Comparison of ENCODE assay signal across 10 cellular contexts in the genomic region with DNA sequence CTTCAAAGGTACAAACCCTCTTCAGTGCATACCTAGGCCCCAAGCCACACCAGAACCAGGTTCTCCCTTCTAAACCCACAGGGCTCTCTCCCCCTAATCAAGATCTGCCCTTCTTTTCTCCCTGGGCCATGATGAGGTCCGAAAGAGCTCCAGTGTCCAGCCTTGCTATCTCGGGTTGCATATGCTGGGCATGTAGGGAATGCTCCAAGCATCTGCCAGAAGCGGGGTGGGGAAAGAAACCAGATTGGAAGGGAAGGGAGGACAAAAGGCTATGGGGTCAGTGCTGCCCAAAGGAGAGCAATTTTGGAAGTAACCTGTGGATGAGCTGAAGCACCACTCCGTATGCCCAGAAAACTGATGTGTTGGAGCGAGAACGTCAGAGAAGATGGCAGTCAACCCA. TPM values are rescaled to one million over a fixed set of nuclear protein-coding genes. Genes with fewer than 3 reads are reported as not detected.
DNase-seq lines count a peak whose midpoint lies in the region; ATAC-seq, FAIRE-seq and TF ChIP-seq lines count a peak whose summit lies in the region.
"Had no signal": no experiment of that assay in that cellular context is flagged by ENCODE, and none has a peak within 500 bp of the region (broad histone marks: within the 10 kb centered on the region; RNA-seq: fewer than 3 reads in every experiment).

No MANE protein-coding gene starts in this region.

- H3K27ac ChIP-seq in Panc1 (ENCODE audit: low read length) (peak overlapping the region; percentile 14; the same call in 1 of the 2 replicates), smooth muscle cell (ENCODE audit: low read depth) (no peak overlapping the region)

- no peak for DNase-seq in activated naive CD4-positive, alpha-beta T cell (lab: John Stamatoyannopoulos, UW)
- DNase-seq in Panc1 (ENCODE audit: low read depth, low spot score) (no peak), fibroblast of the aortic adventitia (ENCODE audit: low read depth) (no peak), smooth muscle cell (lab: John Stamatoyannopoulos, UW; ENCODE audit: unreplicated experiment) (no peak), GM12891 (ENCODE audit: insufficient read length, low spot score) (no peak), glomerular visceral epithelial cell (ENCODE audit: extremely low spot score) (no peak), T1000 (lab: John Stamatoyannopoulos, UW) (no peak)
- DNase-seq: activated gamma-delta T cell, NCI-H446 had no signal

- intact Hi-C loops in Panc1 (cut with micrococcal nuclease; ENCODE audit: unreplicated experiment): no loop called here

- CTCF ChIA-PET in Panc1 (lab: Charles Lee): no interaction called here

- no peak for TF ChIP-seq CTCF in Panc1 (IDR thresholded peaks at IDR 0.05)
- no peak for TF ChIP-seq CTCF in fibroblast of the aortic adventitia (IDR thresholded peaks at IDR 0.05; ENCODE audit: insufficient read depth, low read length)
- TF ChIP-seq CTCF in smooth muscle cell (IDR thresholded peaks at IDR 0.05; ENCODE audit: borderline replicate concordance, insufficient read depth, poor library complexity, severe bottlenecking): no peak

- H3K27me3 ChIP-seq in Panc1 (ENCODE audit: control insufficient read depth, insufficient read depth, low read length) (no peaks in the 10 kb centered on the region), smooth muscle cell (ENCODE audit: low read depth) (no peaks in the 10 kb centered on the region)

- no peak overlapping the region for H2AFZ ChIP-seq in smooth muscle cell (ENCODE audit: low read depth)

- BruUV-seq in Panc1 (replicated peaks; lab: Mats Ljungman, UMichigan): no TSS peak

- no peak overlapping the region for H3K9ac ChIP-seq in smooth muscle cell (ENCODE audit: low read depth)

- WGBS in smooth muscle cell (ENCODE audit: low lambda C conversion rate): 94% methylated on average over 6 of the region's 6 CpGs

- in situ Hi-C loops in Panc1 (cut with HindIII; ENCODE audit: low pct_unique_long_range_greater_than_20kb, low sequenced_read_pairs): no loop called here

- no peak for TF ChIP-seq POLR2A in GM12891 (IDR thresholded peaks at IDR 0.05; ENCODE audit: low read depth, low read length)

- peaks cover 8% of the 10 kb centered on the region for H4K20me1 ChIP-seq in smooth muscle cell (ENCODE audit: low read depth)

- H3K4me1 ChIP-seq in Panc1 (ENCODE audit: control insufficient read depth, insufficient read depth, low read length) (peaks cover 16% of the 10 kb centered on the region), smooth muscle cell (ENCODE audit: low read depth) (peaks cover 18% of the 10 kb centered on the region)

- ATAC-seq in Panc1: no peak

- no peak for FAIRE-seq in GM12891 (lab: Jason Lieb, UNC)

- no peaks in the 10 kb centered on the region for H3F3A ChIP-seq in smooth muscle cell (ENCODE audit: low read depth)

- peaks cover 4% of the 10 kb centered on the region for H3K36me3 Mint-ChIP-seq in activated naive CD4-positive, alpha-beta T cell treated with anti-CD3 and anti-CD28 coated beads, Interleukin-2, amount 50 U/mL, for 24 hours

- peaks cover 7% of the 10 kb centered on the region for H3K36me3 ChIP-seq in Panc1 (ENCODE audit: control insufficient read depth, insufficient read depth, low read length)
- H3K36me3 ChIP-seq in smooth muscle cell (ENCODE audit: low read depth): no peaks in the 10 kb centered on the region

- H3K4me1 Mint-ChIP-seq in activated naive CD4-positive, alpha-beta T cell treated with anti-CD3 and anti-CD28 coated beads, Interleukin-2, amount 50 U/mL, for 24 hours: peaks cover 39% of the 10 kb centered on the region

- no peaks in the 10 kb centered on the region for H3K27me3 Mint-ChIP-seq in activated naive CD4-positive, alpha-beta T cell treated with anti-CD3 and anti-CD28 coated beads, Interleukin-2, amount 50 U/mL, for 24 hours

- peak overlapping the region; percentile 53 for H3K27ac Mint-ChIP-seq in activated naive CD4-positive, alpha-beta T cell treated with anti-CD3 and anti-CD28 coated beads, Interleukin-2, amount 50 U/mL, for 24 hours

- POLR2A ChIA-PET in Panc1 (lab: Charles Lee): interaction anchor here (0.5 kb wide), 1 partner anchor 18 kb away, joined by 6 read pairs; no protein-coding TSS in a partner anchor

- peak overlapping the region; percentile 92 for H3K4me3 Mint-ChIP-seq in activated naive CD4-positive, alpha-beta T cell treated with anti-CD3 and anti-CD28 coated beads, Interleukin-2, amount 50 U/mL, for 24 hours

- no peaks in the 10 kb centered on the region for H3K9me3 Mint-ChIP-seq in activated naive CD4-positive, alpha-beta T cell treated with anti-CD3 and anti-CD28 coated beads, Interleukin-2, amount 50 U/mL, for 24 hours

- peak overlapping the region; percentile 91 for H3K4me2 ChIP-seq in smooth muscle cell

- H3K79me2 ChIP-seq in smooth muscle cell (ENCODE audit: low read depth): peaks cover 62% of the 10 kb centered on the region

- H3K9me3 ChIP-seq in Panc1 (ENCODE audit: control insufficient read depth, insufficient read depth, low read depth, low read length) (no peaks in the 10 kb centered on the region), smooth muscle cell (replicated peaks; ENCODE audit: low read depth) (no peaks in the 10 kb centered on the region)

- H3K4me3 ChIP-seq in Panc1 (ENCODE audit: low read depth in 2 of 2, low read length in 2 of 2) (peak overlapping the region; percentile 18 to 80), fibroblast of the aortic adventitia (ENCODE audit: low read depth, low read length) (peak overlapping the region; percentile 13), smooth muscle cell (no peak overlapping the region)

TF ChIP-seq in GM12891, 5 proteins besides CTCF, POLR2A, EP300 and RAD21:
- TF ChIP-seq TAF1 (IDR thresholded peaks at IDR 0.05; ENCODE audit: low read depth, low read length): no peak
- TF ChIP-seq POLR2AphosphoS5 (IDR thresholded peaks at IDR 0.05; ENCODE audit: low read depth, low read length): no peak
- TF ChIP-seq PAX5 (IDR thresholded peaks at IDR 0.05; ENCODE audit: insufficient read depth, low read length, severe bottlenecking): no peak
- no peak for TF ChIP-seq POU2F2 (IDR thresholded peaks at IDR 0.05; ENCODE audit: low read depth, low read length)
- TF ChIP-seq SPI1 (IDR thresholded peaks at IDR 0.05; ENCODE audit: low read depth, low read length): no peak

RNA-seq across cellular contexts. Expression of a gene that starts 2.3 kb away (rescaled TPM):
- total RNA-seq in Panc1 (2021; ENCODE audit: unreplicated experiment) (132 TPM), fibroblast of the aortic adventitia (ENCODE audit: low replicate concordance) (15.3 and 41.2 TPM in 2 replicates), smooth muscle cell (46.3 and 57.5 TPM in 2 replicates)
- 151 TPM for polyA plus RNA-seq in Panc1 (2012; ENCODE audit: insufficient read length)
- 88.4 and 96.2 TPM in 2 replicates for polyA plus RNA-seq in smooth muscle cell
- polyA plus RNA-seq in GM12891 (2012; ENCODE audit: low read depth, missing spikeins): 94.2 TPM

RNA-seq across cellular contexts. Expression of a gene that starts 2.8 kb away (rescaled TPM):
- total RNA-seq in Panc1 (2021; ENCODE audit: unreplicated experiment): 89.5 TPM
- polyA plus RNA-seq in Panc1 (2012; ENCODE audit: insufficient read length): 100 TPM
- 31.6 and 35.6 TPM in 2 replicates for total RNA-seq in fibroblast of the aortic adventitia (ENCODE audit: low replicate concordance)
- total RNA-seq in smooth muscle cell: 17.3 and 18.7 TPM in 2 replicates
- polyA plus RNA-seq in smooth muscle cell: 41.3 and 42.4 TPM in 2 replicates
- 57.9 TPM for polyA plus RNA-seq in GM12891 (2012; ENCODE audit: low read depth, missing spikeins)

RNA-seq across cellular contexts. Expression of a gene that starts 7.0 kb away (rescaled TPM):
- total RNA-seq in Panc1 (2021; ENCODE audit: unreplicated experiment) (289 TPM), fibroblast of the aortic adventitia (ENCODE audit: low replicate concordance) (293 and 420 TPM in 2 replicates), smooth muscle cell (305 and 363 TPM in 2 replicates)
- 175 TPM for polyA plus RNA-seq in Panc1 (2012; ENCODE audit: insufficient read length)
- 725 and 735 TPM in 2 replicates for polyA plus RNA-seq in smooth muscle cell
- polyA plus RNA-seq in GM12891 (2012; ENCODE audit: low read depth, missing spikeins): 366 TPM

RNA-seq across cellular contexts. Expression of a gene that starts 10.0 kb away (rescaled TPM):
- total RNA-seq in Panc1 (2021; ENCODE audit: unreplicated experiment) (69.3 TPM), fibroblast of the aortic adventitia (ENCODE audit: low replicate concordance) (26.7 and 40.3 TPM in 2 replicates), smooth muscle cell (41.6 and 48.5 TPM in 2 replicates)
- 68.6 TPM for polyA plus RNA-seq in Panc1 (2012; ENCODE audit: insufficient read length)
- 33.8 and 46.5 TPM in 2 replicates for polyA plus RNA-seq in smooth muscle cell
- 23.0 TPM for polyA plus RNA-seq in GM12891 (2012; ENCODE audit: low read depth, missing spikeins)

RNA-seq across cellular contexts. Expression of a gene that starts 13.1 kb away (rescaled TPM):
- total RNA-seq in Panc1 (2021; ENCODE audit: unreplicated experiment) (43.1 TPM), fibroblast of the aortic adventitia (ENCODE audit: low replicate concordance) (3.0 TPM in 1 of 2 replicates, not detected in the other), smooth muscle cell (26.7 and 33.7 TPM in 2 replicates)
- polyA plus RNA-seq in Panc1 (2012; ENCODE audit: insufficient read length): 75.3 TPM
- polyA plus RNA-seq in smooth muscle cell: 25.2 and 102 TPM in 2 replicates
- polyA plus RNA-seq in GM12891 (2012; ENCODE audit: low read depth, missing spikeins): 0.40 TPM
